15 cellular contexts compared by ENCODE assay signal in the genomic region with DNA sequence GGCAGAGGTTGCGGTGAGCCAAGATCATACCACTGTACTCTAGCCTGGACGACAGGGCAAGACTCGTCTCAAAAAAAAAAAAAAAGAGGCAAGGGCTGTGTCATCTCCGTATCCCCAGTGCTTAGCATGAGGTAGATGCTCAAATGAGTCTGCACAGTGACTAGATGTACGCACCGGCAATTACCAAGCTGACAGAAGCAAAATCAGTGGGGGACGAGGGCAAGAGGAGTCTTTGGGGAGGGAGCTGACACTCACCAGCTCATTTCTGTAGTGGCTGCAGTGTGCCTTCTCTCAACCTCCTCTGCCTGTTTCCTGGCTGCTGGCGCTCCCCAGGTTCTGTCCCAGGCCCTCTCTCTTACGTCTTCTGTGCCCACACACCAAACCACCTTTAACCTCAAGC.
A peak's percentile ranks its signal among the peaks of the same experiment; 100 is the strongest.
DNase-seq lines count a peak whose midpoint lies in the region; ATAC-seq and TF ChIP-seq lines count a peak whose summit lies in the region.
"Had no signal": no experiment of that assay in that cellular context is flagged by ENCODE, and none has a peak within 500 bp of the region (broad histone marks: within the 10 kb centered on the region; RNA-seq: fewer than 3 reads in every experiment).

No MANE protein-coding gene starts in this region.

- ATAC-seq in activated CD8-positive, alpha-beta memory T cell treated with anti-CD3 and anti-CD28 coated beads, Interleukin-2, amount 10 ng/mL, durations not matched to agents 7 days and 5 days = peak; percentile 47
- no peak for ATAC-seq in thoracic aorta (ENCODE audit: insufficient number of reproducible peaks, low FRiP score, low read depth)
- no peak for ATAC-seq in omental fat pad (ENCODE audit: low FRiP score)
- ATAC-seq: SK-N-SH treated with all-trans-retinoic acid at 6 μM for 48 hours had no signal

- H3K4me3 ChIP-seq in thoracic aorta = no peak overlapping the region
- H3K4me3 ChIP-seq: BLaER1, colonic mucosa, tibial nerve had no signal

- H3K9me3 Mint-ChIP-seq in activated CD8-positive, alpha-beta memory T cell treated with anti-CD3 and anti-CD28 coated beads, Interleukin-2, amount 10 ng/mL, durations not matched to agents 7 days and 5 days (ENCODE audit: low read depth) = no peaks in the 10 kb centered on the region
- no peaks in the 10 kb centered on the region for H3K9me3 Mint-ChIP-seq in neural crest cell

- H3K27me3 Mint-ChIP-seq in activated CD8-positive, alpha-beta memory T cell treated with anti-CD3 and anti-CD28 coated beads, Interleukin-2, amount 10 ng/mL, durations not matched to agents 7 days and 5 days = no peaks in the 10 kb centered on the region
- H3K27me3 Mint-ChIP-seq in neural crest cell (ENCODE audit: low read depth) = no peaks in the 10 kb centered on the region

- POLR2A ChIA-PET in HEK293T (lab: Yijun Ruan, JAX) = interaction anchor here (0.9 to 1.1 kb wide), 2 partner anchors 13 to 19 kb away, joined by 3 to 4 read pairs; no protein-coding TSS in a partner anchor

- no peak overlapping the region for H3K27ac Mint-ChIP-seq in activated CD8-positive, alpha-beta memory T cell treated with anti-CD3 and anti-CD28 coated beads, Interleukin-2, amount 10 ng/mL, durations not matched to agents 7 days and 5 days
- peak overlapping the region; percentile 99 for H3K27ac Mint-ChIP-seq in neural crest cell (ENCODE audit: unreplicated experiment)

- H3K27ac ChIP-seq in VCaP = peak overlapping the region; percentile 67
- peak overlapping the region; percentile 62 to 68 for H3K27ac ChIP-seq in thoracic aorta
- H3K27ac ChIP-seq: BLaER1, colonic mucosa had no signal

- CTCF ChIA-PET in activated CD8-positive, alpha-beta memory T cell treated with anti-CD3 and anti-CD28 coated beads, Interleukin-2, amount 10 ng/mL, durations not matched to agents 7 days and 5 days (lab: Charles Lee) = interaction anchor here (0.9 kb wide), 1 partner anchor 20 kb away, joined by 3 read pairs; no protein-coding TSS in a partner anchor
- CTCF ChIA-PET in HEK293T (lab: Yijun Ruan, JAX) = interaction anchor here (0.7 kb wide), 1 partner anchor 923 kb away, joined by 6 read pairs; no protein-coding TSS in a partner anchor

- peaks cover 81 to 98% of the 10 kb centered on the region in 2 donors for H3K4me1 ChIP-seq in thoracic aorta (ENCODE audit: control insufficient read depth in 1 of 2, low read depth in 2 of 2)

- peaks cover 30% of the 10 kb centered on the region for H3K4me1 Mint-ChIP-seq in activated CD8-positive, alpha-beta memory T cell treated with anti-CD3 and anti-CD28 coated beads, Interleukin-2, amount 10 ng/mL, durations not matched to agents 7 days and 5 days
- peaks cover 88% of the 10 kb centered on the region for H3K4me1 Mint-ChIP-seq in neural crest cell

- peaks cover 2% of the 10 kb centered on the region for H3K36me3 Mint-ChIP-seq in activated CD8-positive, alpha-beta memory T cell treated with anti-CD3 and anti-CD28 coated beads, Interleukin-2, amount 10 ng/mL, durations not matched to agents 7 days and 5 days
- H3K36me3 Mint-ChIP-seq in neural crest cell (ENCODE audit: low read depth) = peaks cover 10% of the 10 kb centered on the region

- DNase-seq in activated CD8-positive, alpha-beta memory T cell treated with anti-CD3 and anti-CD28 coated beads, Interleukin-2, amount 10 ng/mL, durations not matched to agents 7 days and 5 days = no peak
- no peak for DNase-seq in activated CD8-positive, alpha-beta memory T cell treated with anti-CD3 and anti-CD28 coated beads for 24 hours
- no peak for DNase-seq in neural crest cell (ENCODE audit: low read depth, low spot score)
- no peak for DNase-seq in thoracic aorta (ENCODE audit: low spot score)
- DNase-seq in omental fat pad (ENCODE audit: low spot score) = no peak
- DNase-seq in HEK293T (ENCODE audit: extremely low spot score) = no peak
- DNase-seq in COLO829 (ENCODE audit: low spot score) = no peak
- DNase-seq: activated effector memory CD4-positive, alpha-beta T cell treated with anti-CD3 and anti-CD28 coated beads, Interleukin-2, amount 50 U/mL, for 16 hours; colonic mucosa; NCI-H2107; NCI-H526 had no signal

- H3K36me3 ChIP-seq in thoracic aorta = no peaks in the 10 kb centered on the region
- H3K36me3 ChIP-seq: colonic mucosa, tibial nerve had no signal

- no peaks in the 10 kb centered on the region for H3K27me3 ChIP-seq in thoracic aorta (replicated peaks; ENCODE audit: insufficient read depth)
- H3K27me3 ChIP-seq: BLaER1, colonic mucosa, tibial nerve had no signal

- H3K4me3 Mint-ChIP-seq in activated CD8-positive, alpha-beta memory T cell treated with anti-CD3 and anti-CD28 coated beads, Interleukin-2, amount 10 ng/mL, durations not matched to agents 7 days and 5 days = no peak overlapping the region
- H3K4me3 Mint-ChIP-seq in neural crest cell = no peak overlapping the region

- no peak for TF ChIP-seq CTCF in VCaP (conservative IDR thresholded peaks at IDR 0.05)
- TF ChIP-seq CTCF in neural crest cell (conservative IDR thresholded peaks at IDR 0.05) = no peak
- no peak for TF ChIP-seq CTCF in thoracic aorta (IDR thresholded peaks at IDR 0.05)
- TF ChIP-seq CTCF in omental fat pad (IDR thresholded peaks at IDR 0.05) = no peak

- H3K9me3 ChIP-seq in thoracic aorta = no peaks in the 10 kb centered on the region
- H3K9me3 ChIP-seq: BLaER1, colonic mucosa, tibial nerve had no signal

TF ChIP-seq in HEK293T, 16 proteins besides CTCF, POLR2A, EP300 and RAD21:
- no peak for TF ChIP-seq SP1 (IDR thresholded peaks at IDR 0.05)
- TF ChIP-seq FOXM1 (IDR thresholded peaks at IDR 0.05; ENCODE audit: borderline replicate concordance) = no peak
